In the genomic region with DNA sequence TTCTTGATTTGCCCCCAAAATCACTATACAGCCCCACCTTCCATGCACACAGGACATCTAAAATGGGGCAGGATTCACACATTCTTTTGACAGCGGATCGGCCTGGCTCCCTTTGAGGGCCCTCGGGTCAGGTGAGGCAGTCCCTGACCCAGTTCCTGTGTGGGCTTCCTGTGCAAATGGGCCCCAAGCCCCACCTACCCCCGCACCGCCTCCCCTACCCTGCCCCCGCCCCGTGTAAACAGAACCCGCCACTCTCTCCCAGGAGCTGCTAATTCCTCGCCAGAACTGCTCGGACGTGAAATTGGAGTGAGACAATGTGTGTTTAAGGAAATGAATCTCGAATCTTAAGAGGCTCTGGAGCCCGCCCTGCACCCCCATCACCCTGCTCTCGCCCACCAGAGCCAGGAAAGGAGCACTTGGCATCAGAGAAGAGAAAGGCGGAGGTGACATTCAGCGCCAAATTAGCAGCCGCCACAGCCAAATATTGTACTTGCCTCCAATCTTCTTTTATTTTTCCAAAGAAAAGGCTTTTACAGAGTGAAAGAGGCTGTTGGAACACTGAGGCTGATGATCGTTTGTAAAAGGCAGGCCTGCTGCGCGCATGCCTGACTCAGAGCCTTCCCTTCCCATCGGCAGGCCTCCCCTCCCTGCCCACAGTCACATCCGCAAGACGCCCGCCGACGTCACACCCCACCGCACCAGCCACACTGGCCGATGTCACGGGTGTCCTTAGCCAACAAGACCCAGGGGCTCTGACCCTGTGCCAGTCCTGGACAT, we compare ENCODE assay signal across 8 cellular contexts. TPM values are rescaled to one million over a fixed set of nuclear protein-coding genes. Genes with fewer than 3 reads are reported as not detected.
DNase-seq lines count a peak whose midpoint lies in the region; ATAC-seq, FAIRE-seq and TF ChIP-seq lines count a peak whose summit lies in the region.
"Had no signal": no experiment of that assay in that cellular context is flagged by ENCODE, and none has a peak within 500 bp of the region (broad histone marks: within the 10 kb centered on the region; RNA-seq: fewer than 3 reads in every experiment).

No MANE protein-coding gene starts in this region.

- peaks cover 1% of the 10 kb centered on the region for H3K27me3 Mint-ChIP-seq in activated naive CD8-positive, alpha-beta T cell treated with anti-CD3 and anti-CD28 coated beads, Interleukin-2, amount 50 U/mL, for 24 hours
- H3K27me3 Mint-ChIP-seq: IgD-negative memory B cell had no signal

- peak; percentile 73 for DNase-seq in activated naive CD8-positive, alpha-beta T cell treated with anti-CD3 and anti-CD28 coated beads, Interleukin-2, amount 50 U/mL, for 24 hours
- peak; percentile 91 for DNase-seq in kidney
- peak; percentile 30 to 40 for DNase-seq in stimulated activated CD4-positive, alpha-beta T cell treated with anti-CD3 and anti-CD28 coated beads, Interleukin-1b, Interleukin-23, amount 100 ng/mL, for 4 hours (ENCODE audit: low read depth in 2 of 2)

- no peak for TF ChIP-seq CTCF in VCaP (conservative IDR thresholded peaks at IDR 0.05)
- TF ChIP-seq CTCF in kidney (IDR thresholded peaks at IDR 0.05; ENCODE audit: borderline replicate concordance, extremely low read depth, insufficient read depth): no peak

- no peaks in the 10 kb centered on the region for H3K36me3 ChIP-seq in kidney (ENCODE audit: control insufficient read depth in 1 of 2, insufficient read depth in 2 of 2, low read length in 2 of 2)

- peak; percentile 82 for ATAC-seq in activated naive CD8-positive, alpha-beta T cell treated with anti-CD3 and anti-CD28 coated beads, Interleukin-2, amount 50 U/mL, for 24 hours
- ATAC-seq in GM19455 (IDR thresholded peaks at IDR 0.05; ENCODE audit: unreplicated experiment) (no peak), GM21825 (IDR thresholded peaks at IDR 0.05; ENCODE audit: unreplicated experiment) (no peak), HG02588 (IDR thresholded peaks at IDR 0.05; ENCODE audit: unreplicated experiment) (no peak)

- no peaks in the 10 kb centered on the region for H3K9me3 Mint-ChIP-seq in activated naive CD8-positive, alpha-beta T cell treated with anti-CD3 and anti-CD28 coated beads, Interleukin-2, amount 50 U/mL, for 24 hours
- H3K9me3 Mint-ChIP-seq: IgD-negative memory B cell had no signal

- intact Hi-C loops in kidney (cut with DNase I): no loop called here

- H3K9ac ChIP-seq in kidney (ENCODE audit: low read length in 2 of 2): no peak overlapping the region

- no peak for FAIRE-seq in kidney (lab: Jason Lieb, UNC)

- H3K9me3 ChIP-seq in kidney (ENCODE audit: control insufficient read depth in 1 of 2, low read length in 2 of 2): no peaks in the 10 kb centered on the region

- peaks cover 17% of the 10 kb centered on the region for H3K4me1 Mint-ChIP-seq in activated naive CD8-positive, alpha-beta T cell treated with anti-CD3 and anti-CD28 coated beads, Interleukin-2, amount 50 U/mL, for 24 hours

- no peak overlapping the region for H3K4me3 ChIP-seq in kidney (ENCODE audit: low read length in 2 of 2)

- H3K4me1 ChIP-seq in kidney (ENCODE audit: control insufficient read depth in 1 of 2, insufficient read depth in 1 of 2, low read depth in 1 of 2, low read length in 2 of 2): no peaks in the 10 kb centered on the region

- peak overlapping the region; percentile 63 for H3K27ac ChIP-seq in VCaP
- H3K27ac ChIP-seq in kidney (ENCODE audit: low read depth in 2 of 2, low read length in 2 of 2): no peak overlapping the region

- H3K27ac Mint-ChIP-seq in activated naive CD8-positive, alpha-beta T cell treated with anti-CD3 and anti-CD28 coated beads, Interleukin-2, amount 50 U/mL, for 24 hours: peak overlapping the region; percentile 78

- H3K4me3 Mint-ChIP-seq in activated naive CD8-positive, alpha-beta T cell treated with anti-CD3 and anti-CD28 coated beads, Interleukin-2, amount 50 U/mL, for 24 hours: peak overlapping the region; percentile 51

- no peaks in the 10 kb centered on the region for H3K36me3 Mint-ChIP-seq in activated naive CD8-positive, alpha-beta T cell treated with anti-CD3 and anti-CD28 coated beads, Interleukin-2, amount 50 U/mL, for 24 hours (ENCODE audit: low read depth)
- H3K36me3 Mint-ChIP-seq: IgD-negative memory B cell had no signal

RNA-seq across cellular contexts. Expression of a gene that starts 53.1 kb away (rescaled TPM):
- total RNA-seq in kidney: 3.6 TPM
- polyA plus RNA-seq in kidney (ENCODE audit: insufficient read depth, low read depth, low replicate concordance): 6.0 TPM

Comparison
In these comparisons a context has a peak if more than half of its experiments do, and no peak if none do; other contexts are left out.
1. DNase-seq: peak in every context shown above with its lines; median percentile 91 in kidney; 73 in activated naive CD8-positive, alpha-beta T cell treated with anti-CD3 and anti-CD28 coated beads, Interleukin-2, amount 50 U/mL, for 24 hours; 35 in stimulated activated CD4-positive, alpha-beta T cell treated with anti-CD3 and anti-CD28 coated beads, Interleukin-1b, Interleukin-23, amount 100 ng/mL, for 4 hours.